ENCODE assay signal across 14 cellular contexts in the genomic region with DNA sequence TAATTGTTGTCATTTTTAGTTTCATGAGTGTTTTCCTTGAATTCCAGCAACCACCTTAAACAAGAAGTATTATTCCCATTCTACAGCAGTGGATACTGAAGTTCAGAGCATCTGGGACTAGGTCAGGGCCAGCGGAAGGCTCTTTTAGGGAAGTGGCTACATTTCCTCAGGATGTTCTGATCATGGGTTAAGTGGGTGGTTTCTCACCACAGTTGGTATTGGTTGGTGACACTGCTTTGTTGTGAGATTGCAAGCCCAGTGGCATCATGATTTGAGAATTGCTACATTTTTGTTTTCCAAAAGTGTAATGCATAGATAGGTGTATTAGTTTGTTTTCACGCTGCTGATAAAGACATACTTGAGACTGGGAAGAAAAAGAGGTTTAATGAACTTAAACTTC. TPM values are rescaled to one million over a fixed set of nuclear protein-coding genes. Genes with fewer than 3 reads are reported as not detected.
A peak's percentile ranks its signal among the peaks of the same experiment; 100 is the strongest.
DNase-seq lines count a peak whose midpoint lies in the region; ATAC-seq, FAIRE-seq and TF ChIP-seq lines count a peak whose summit lies in the region.
"Had no signal": no experiment of that assay in that cellular context is flagged by ENCODE, and none has a peak within 500 bp of the region (broad histone marks: within the 10 kb centered on the region; RNA-seq: fewer than 3 reads in every experiment).

No MANE protein-coding gene starts in this region.

- BruUV-seq in HepG2 (replicated peaks; lab: Mats Ljungman, UMichigan) = no TSS peak

- H3K4me3 ChIP-seq in right lobe of liver = no peak overlapping the region
- H3K4me3 ChIP-seq in HepG2 (replicated peaks in 1 of 3; ENCODE audit: insufficient read depth in 1 of 3, low read depth in 2 of 3, low read length in 3 of 3) = no peak overlapping the region
- H3K4me3 ChIP-seq in upper lobe of right lung = no peak overlapping the region
- H3K4me3 ChIP-seq: heart left ventricle, lung, SK-N-MC had no signal

- TF ChIP-seq RAD21 in HepG2 (CRISPR knock-in tag; IDR thresholded peaks at IDR 0.05) = no peak

- H3K27me3 ChIP-seq in right lobe of liver (no peaks in the 10 kb centered on the region), HepG2 (ENCODE audit: control insufficient read depth in 1 of 2, insufficient read depth in 2 of 2, low read length in 2 of 2) (no peaks in the 10 kb centered on the region), upper lobe of right lung (no peaks in the 10 kb centered on the region)

- POLR2A ChIA-PET in HepG2 (lab: Yijun Ruan, JAX) = no interaction called here

- 68% methylated on average over 2 of the region's 2 CpGs for WGBS in right lobe of liver (ENCODE audit: insufficient coverage, low coverage, low lambda C conversion rate, missing lambda C conversion rate)
- WGBS in HepG2 (ENCODE audit: low lambda C conversion rate) = 98% methylated on average over 2 of the region's 2 CpGs

- no peak overlapping the region for H3K4me2 ChIP-seq in HepG2 (ENCODE audit: low read depth, low read length)

- H3K9me3 ChIP-seq in right lobe of liver (no peaks in the 10 kb centered on the region), HepG2 (ENCODE audit: low read length) (no peaks in the 10 kb centered on the region), upper lobe of right lung (no peaks in the 10 kb centered on the region)

- no peak for FAIRE-seq in HepG2 (lab: Jason Lieb, UNC)

- in situ Hi-C loops in HepG2 (cut with HindIII; ENCODE audit: extremely low pct_ligation_motif_present, low pct_unique_long_range_greater_than_20kb) = no loop called here

- no peak overlapping the region for H2AFZ ChIP-seq in HepG2 (ENCODE audit: low read length)

- TF ChIP-seq EP300 in HepG2 (IDR thresholded peaks at IDR 0.05; ENCODE audit: low read depth in 2 of 2, low read length in 2 of 2) (no peak), HepG2 (CRISPR knock-in tag; IDR thresholded peaks at IDR 0.05; ENCODE audit: borderline replicate concordance) (no peak)

- H3K4me1 ChIP-seq in right lobe of liver (peaks cover 0 to 17% (median 6%) of the 10 kb centered on the region in 4 donors), HepG2 (ENCODE audit: insufficient read depth, low read length) (peaks cover 25% of the 10 kb centered on the region), upper lobe of right lung (peaks cover 35% of the 10 kb centered on the region)

- CTCF ChIA-PET in HepG2 (lab: Yijun Ruan, JAX; ENCODE audit: low intra/inter-chr PET ratio, low total read pairs) = no interaction called here

- no peak overlapping the region for H3K27ac ChIP-seq in right lobe of liver
- H3K27ac ChIP-seq in HepG2 (ENCODE audit: extremely low read length, insufficient read depth, low read length) = no peak overlapping the region
- no peak overlapping the region for H3K27ac ChIP-seq in upper lobe of right lung
- H3K27ac ChIP-seq in caudate nucleus (ENCODE audit: low read depth, low read length) = no peak overlapping the region
- H3K27ac ChIP-seq: epithelial cell of prostate, heart left ventricle, SK-N-MC had no signal

- H3K36me3 ChIP-seq in right lobe of liver = no peaks in the 10 kb centered on the region
- no peaks in the 10 kb centered on the region for H3K36me3 ChIP-seq in HepG2 (replicated peaks in 1 of 2; ENCODE audit: control insufficient read depth in 1 of 2, insufficient read depth in 2 of 2, low read length in 2 of 2)
- H3K36me3 ChIP-seq in upper lobe of right lung = no peaks in the 10 kb centered on the region
- H3K36me3 ChIP-seq: heart left ventricle had no signal

- intact Hi-C loops in right lobe of liver (cut with DNase I) = no loop called here
- intact Hi-C loops in HepG2 (cut with micrococcal nuclease; ENCODE audit: unreplicated experiment) = loop anchor here (5.0 kb wide), 1 partner anchor 48 kb away; a partner anchor contains a TSS
- intact Hi-C loops in upper lobe of right lung (cut with DNase I) = no loop called here

- H4K20me1 ChIP-seq in HepG2 (ENCODE audit: insufficient read depth, low read length) = no peaks in the 10 kb centered on the region

- DNase-seq in right lobe of liver = no peak
- no peak for DNase-seq in HepG2 (ENCODE audit: low spot score)
- DNase-seq in MV-4-11 (lab: John Stamatoyannopoulos, UW) = peak; percentile 87
- peak; percentile 56 for DNase-seq in dermis blood vessel endothelial cell
- DNase-seq in upper lobe of right lung = no peak
- DNase-seq in caudate nucleus (lab: John Stamatoyannopoulos, UW) = no peak
- DNase-seq in NCI-H226 = no peak
- DNase-seq: heart left ventricle, NCI-H187, NCI-H82 had no signal

- TF ChIP-seq POLR2A in right lobe of liver (IDR thresholded peaks at IDR 0.05) (no peak), HepG2 (IDR thresholded peaks at IDR 0.05; ENCODE audit: insufficient read depth in 1 of 2, low read depth in 2 of 2, low read length in 2 of 2) (no peak)

- TF ChIP-seq CTCF in right lobe of liver (IDR thresholded peaks at IDR 0.05) (no peak), HepG2 (CRISPR knock-in tag; IDR thresholded peaks at IDR 0.05) (no peak), upper lobe of right lung (IDR thresholded peaks at IDR 0.05) (no peak)

- peak in 3 of 4 donors; percentile 15 to 36 (median 24) for ATAC-seq in right lobe of liver
- no peak for ATAC-seq in HepG2
- peak; percentile 79 for ATAC-seq in upper lobe of right lung
- ATAC-seq in GM18517 (IDR thresholded peaks at IDR 0.05; ENCODE audit: unreplicated experiment) = no peak

- H3K9ac ChIP-seq in HepG2 (ENCODE audit: insufficient read depth, low read depth, low read length) = no peak overlapping the region

- no peaks in the 10 kb centered on the region for H3K79me2 ChIP-seq in HepG2 (ENCODE audit: insufficient read depth, low read length)

TF ChIP-seq in HepG2, 621 proteins besides CTCF, POLR2A, EP300 and RAD21 (continues in another document):
- TF ChIP-seq BHLHE40 (IDR thresholded peaks at IDR 0.05; ENCODE audit: low read length) = no peak
- no peak for TF ChIP-seq ZNF570 (CRISPR knock-in tag; IDR thresholded peaks at IDR 0.05; ENCODE audit: borderline replicate concordance)
- TF ChIP-seq, protein P1, sequence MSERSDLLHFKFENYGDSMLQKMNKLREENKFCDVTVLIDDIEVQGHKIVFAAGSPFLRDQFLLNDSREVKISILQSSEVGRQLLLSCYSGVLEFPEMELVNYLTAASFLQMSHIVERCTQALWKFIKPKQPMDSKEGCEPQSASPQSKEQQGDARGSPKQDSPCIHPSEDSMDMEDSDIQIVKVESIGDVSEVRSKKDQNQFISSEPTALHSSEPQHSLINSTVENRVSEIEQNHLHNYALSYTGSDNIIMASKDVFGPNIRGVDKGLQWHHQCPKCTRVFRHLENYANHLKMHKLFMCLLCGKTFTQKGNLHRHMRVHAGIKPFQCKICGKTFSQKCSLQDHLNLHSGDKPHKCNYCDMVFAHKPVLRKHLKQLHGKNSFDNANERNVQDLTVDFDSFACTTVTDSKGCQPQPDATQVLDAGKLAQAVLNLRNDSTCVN (CRISPR knock-in tag; IDR thresholded peaks at IDR 0.05; ENCODE audit: borderline replicate concordance) = no peak
- no peak for TF ChIP-seq SYNCRIP (IDR thresholded peaks at IDR 0.05; ENCODE audit: insufficient read depth, low read depth, low read length)
- no peak for TF ChIP-seq ZNF510 (CRISPR knock-in tag; IDR thresholded peaks at IDR 0.05; ENCODE audit: low read depth)
- TF ChIP-seq KDM6A (CRISPR knock-in tag; IDR thresholded peaks at IDR 0.05; ENCODE audit: low read depth) = no peak
- TF ChIP-seq ZNF678 (CRISPR knock-in tag; IDR thresholded peaks at IDR 0.05) = no peak

RNA-seq across cellular contexts. Expression of a gene that starts 47.1 kb away (rescaled TPM):
- total RNA-seq in right lobe of liver (100 to 1,000 TPM in 1 of 6 experiments, 10 to 100 TPM in 5; 34.6 to 118 (median 47.8) TPM), HepG2 (2016; rRNA removed; fragmentation: Illumina TruSeq; extraction: Trizol) (13.3 and 19.5 TPM in 2 replicates), dermis blood vessel endothelial cell (93.6 and 96.3 TPM in 2 replicates), upper lobe of right lung (121 TPM)
- total RNA-seq in HepG2 (2016; cell fraction: cytosol; rRNA removed; fragmentation: Illumina TruSeq; extraction: Trizol; ENCODE audit: low read depth) = 3.3 and 4.7 TPM in 2 replicates
- total RNA-seq in HepG2 (2016; cell fraction: insoluble cytoplasmic fraction; rRNA removed; fragmentation: Illumina TruSeq; extraction: Trizol) = 13.6 and 17.1 TPM in 2 replicates
- 4.5 and 4.9 TPM in 2 replicates for total RNA-seq in HepG2 (2016; cell fraction: membrane; rRNA removed; fragmentation: Illumina TruSeq; extraction: Trizol)
- total RNA-seq in HepG2 (2016; cell fraction: nucleus; rRNA removed; fragmentation: Illumina TruSeq; extraction: Trizol) = 24.4 and 24.6 TPM in 2 replicates
- 6.2 and 6.4 TPM in 2 replicates for polyA plus RNA-seq in HepG2 (2011; rRNA removed)
- polyA plus RNA-seq in HepG2 (2011; cell fraction: cytosol; rRNA removed) = 3.3 and 4.5 TPM in 2 replicates
- polyA plus RNA-seq in HepG2 (2011; cell fraction: nucleus; rRNA removed) = 21.7 and 22.7 TPM in 2 replicates
- 4.5 and 5.0 TPM in 2 replicates for polyA plus RNA-seq in HepG2 (2012)
- polyA plus RNA-seq in HepG2 (2016; cell fraction: cytosol; fragmentation: Illumina TruSeq; extraction: Trizol; ENCODE audit: low read depth) = 0.34 and 0.63 TPM in 2 replicates
- 7.2 and 9.1 TPM in 2 replicates for polyA plus RNA-seq in HepG2 (2016; cell fraction: insoluble cytoplasmic fraction; fragmentation: Illumina TruSeq; extraction: Trizol; ENCODE audit: low read depth)
- polyA plus RNA-seq in HepG2 (2016; cell fraction: membrane; fragmentation: Illumina TruSeq; extraction: Trizol; ENCODE audit: low read depth) = 0.87 and 1.0 TPM in 2 replicates
- 13.5 and 14.3 TPM in 2 replicates for polyA plus RNA-seq in HepG2 (2016; cell fraction: nucleus; fragmentation: Illumina TruSeq; extraction: Trizol; ENCODE audit: insufficient read depth, low read depth)
- 21.2 and 137 TPM in 2 replicates for polyA minus RNA-seq in HepG2 (2011; rRNA and poly(A)+ RNA removed; ENCODE audit: low replicate concordance)
- 9.4 and 14.6 TPM in 2 replicates for polyA minus RNA-seq in HepG2 (2011; cell fraction: cytosol; rRNA and poly(A)+ RNA removed)
- polyA minus RNA-seq in HepG2 (2011; cell fraction: nucleus; rRNA and poly(A)+ RNA removed) = 55.6 and 61.7 TPM in 2 replicates

Comparison
In these comparisons a context has a peak if more than half of its experiments do, and no peak if none do; other contexts are left out.
1. ATAC-seq: peak in right lobe of liver (3 of 4) and upper lobe of right lung (single experiment); none in HepG2 (single experiment) and GM18517 (single experiment).
2. DNase-seq: peak in MV-4-11 (single experiment) and dermis blood vessel endothelial cell (single experiment); none in right lobe of liver (0 of 3), HepG2 (single experiment), upper lobe of right lung (single experiment), caudate nucleus (0 of 61) and NCI-H226 (single experiment).